8 cellular contexts compared by ENCODE assay signal in the genomic region with DNA sequence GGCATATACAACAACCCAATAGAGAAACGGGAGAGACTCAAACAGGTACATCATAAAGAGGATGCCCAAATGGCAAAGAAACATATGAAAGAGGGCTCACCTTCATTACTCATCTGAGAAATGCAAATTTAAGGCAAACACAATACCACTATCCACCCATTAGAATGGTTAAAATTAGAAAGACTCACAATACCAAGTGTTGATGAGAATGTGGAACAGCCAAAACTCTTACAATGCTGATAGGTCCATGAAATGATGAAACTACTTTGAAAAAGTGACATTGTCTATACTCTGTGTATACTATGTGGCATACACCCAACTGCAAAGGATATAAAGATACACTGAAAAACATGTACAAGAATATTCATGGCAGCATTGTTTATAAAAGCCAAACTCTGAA.
"Had no signal": no experiment of that assay in that cellular context is flagged by ENCODE, and none has a peak within 500 bp of the region (broad histone marks: within the 10 kb centered on the region; RNA-seq: fewer than 3 reads in every experiment).

No MANE protein-coding gene starts in this region.

- H3K9ac ChIP-seq: GM23248 had no signal

- H3K36me3 ChIP-seq: HAP-1 had no signal

- H3K27ac Mint-ChIP-seq: H9, HFFc6 had no signal

- H3K4me1 ChIP-seq: HAP-1 had no signal

- H3K4me1 Mint-ChIP-seq: H9 had no signal

- ATAC-seq: HCT116 had no signal

- DNase-seq: GM23248, GOT3, H7, H9, HCEC 1CT, HFFc6 had no signal

- H3K4me3 Mint-ChIP-seq: H9, HFFc6 had no signal

- H3K9me3 Mint-ChIP-seq: HFFc6 had no signal

- H3K9me3 ChIP-seq: HAP-1 had no signal

- H3K4me3 ChIP-seq: GM23248, HAP-1 had no signal

- H3K27ac ChIP-seq: GM23248 had no signal

- H2AFZ ChIP-seq: GM23248 had no signal
